In the genomic region with DNA sequence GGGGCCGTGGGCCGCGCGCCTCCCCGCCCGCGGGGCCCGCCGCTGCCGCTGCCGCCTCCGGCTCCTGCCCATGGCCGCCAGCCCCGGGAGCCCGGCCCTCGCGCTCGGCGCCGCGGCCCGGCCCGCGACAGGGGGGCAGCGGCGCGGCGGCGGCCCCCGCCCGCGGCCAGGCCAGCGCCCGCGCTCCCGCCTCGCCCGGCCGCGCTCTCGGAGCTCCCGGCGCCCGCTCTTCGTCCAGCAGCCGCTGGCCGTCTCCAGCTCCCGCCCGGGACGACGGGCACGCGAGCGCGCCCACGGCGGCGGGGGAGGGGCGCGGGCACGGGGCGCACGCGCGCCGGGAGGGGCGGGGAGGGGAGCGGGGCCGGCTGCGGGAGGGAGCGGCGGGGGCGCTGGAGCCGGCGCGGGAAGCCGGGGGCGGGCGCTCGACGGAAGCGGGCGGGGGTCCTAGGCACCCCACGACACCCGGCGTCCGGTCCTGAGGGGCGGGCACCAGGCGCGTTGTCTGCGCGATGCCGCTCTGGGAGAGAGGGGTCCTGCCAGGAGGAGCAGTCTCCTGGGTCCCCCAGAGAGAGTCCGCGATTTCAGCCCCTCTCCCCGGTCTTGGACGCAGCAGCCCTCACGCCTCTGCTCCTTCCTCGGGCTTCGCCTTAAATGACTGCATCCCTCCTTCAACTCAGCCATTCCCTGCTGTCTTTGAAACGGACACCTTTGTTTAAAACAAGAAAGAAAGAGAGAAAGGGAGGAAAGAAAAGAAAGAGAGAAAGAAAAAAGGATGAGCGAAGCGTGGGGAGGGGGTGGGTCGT, we compare ENCODE assay signal across 10 cellular contexts. TPM values are rescaled to one million over a fixed set of nuclear protein-coding genes. Genes with fewer than 3 reads are reported as not detected.
DNase-seq lines count a peak whose midpoint lies in the region; ATAC-seq and FAIRE-seq lines count a peak whose summit lies in the region.
"Had no signal": no experiment of that assay in that cellular context is flagged by ENCODE, and none has a peak within 500 bp of the region (broad histone marks: within the 10 kb centered on the region; RNA-seq: fewer than 3 reads in every experiment).

No MANE protein-coding gene starts in this region.

- no peaks in the 10 kb centered on the region for H3K27me3 Mint-ChIP-seq in activated CD4-positive, alpha-beta memory T cell treated with anti-CD3 and anti-CD28 coated beads for 36 hours
- peaks cover 35% of the 10 kb centered on the region for H3K27me3 Mint-ChIP-seq in activated CD4-positive, alpha-beta memory T cell treated with anti-CD3 and anti-CD28 coated beads, Interleukin-2, amount 10 ng/mL, durations not matched to agents 7 days and 5 days

- H3K27ac ChIP-seq in HUES6 (ENCODE audit: low read depth, low read length) (no peak overlapping the region), skin epidermis (no peak overlapping the region)

- H3K4me1 ChIP-seq in HUES6 (ENCODE audit: control insufficient read depth, insufficient read depth, low read length): peaks cover 30% of the 10 kb centered on the region

- H3K36me3 Mint-ChIP-seq in activated CD4-positive, alpha-beta memory T cell treated with anti-CD3 and anti-CD28 coated beads for 36 hours: no peaks in the 10 kb centered on the region
- no peaks in the 10 kb centered on the region for H3K36me3 Mint-ChIP-seq in activated CD4-positive, alpha-beta memory T cell treated with anti-CD3 and anti-CD28 coated beads, Interleukin-2, amount 10 ng/mL, durations not matched to agents 7 days and 5 days (ENCODE audit: low read depth)

- no peaks in the 10 kb centered on the region for H3K9me3 Mint-ChIP-seq in activated CD4-positive, alpha-beta memory T cell treated with anti-CD3 and anti-CD28 coated beads for 36 hours
- no peaks in the 10 kb centered on the region for H3K9me3 Mint-ChIP-seq in activated CD4-positive, alpha-beta memory T cell treated with anti-CD3 and anti-CD28 coated beads, Interleukin-2, amount 10 ng/mL, durations not matched to agents 7 days and 5 days

- peaks cover 14% of the 10 kb centered on the region for H3K4me1 Mint-ChIP-seq in activated CD4-positive, alpha-beta memory T cell treated with anti-CD3 and anti-CD28 coated beads for 36 hours (ENCODE audit: low read depth)
- peaks cover 9% of the 10 kb centered on the region for H3K4me1 Mint-ChIP-seq in activated CD4-positive, alpha-beta memory T cell treated with anti-CD3 and anti-CD28 coated beads, Interleukin-2, amount 10 ng/mL, durations not matched to agents 7 days and 5 days

- CTCF ChIA-PET in activated CD4-positive, alpha-beta memory T cell treated with anti-CD3 and anti-CD28 coated beads for 36 hours (lab: Charles Lee): no interaction called here
- CTCF ChIA-PET in activated CD4-positive, alpha-beta memory T cell treated with anti-CD3 and anti-CD28 coated beads, Interleukin-2, amount 10 ng/mL, durations not matched to agents 7 days and 5 days (lab: Charles Lee): no interaction called here

- peaks cover 5% of the 10 kb centered on the region; the same call in 1 of the 2 replicates for H3K9me3 ChIP-seq in HUES6 (ENCODE audit: control insufficient read depth, insufficient read depth, low read depth, low read length)

- POLR2A ChIA-PET in activated CD4-positive, alpha-beta memory T cell treated with anti-CD3 and anti-CD28 coated beads for 36 hours (lab: Charles Lee): no interaction called here
- POLR2A ChIA-PET in activated CD4-positive, alpha-beta memory T cell treated with anti-CD3 and anti-CD28 coated beads, Interleukin-2, amount 10 ng/mL, durations not matched to agents 7 days and 5 days (lab: Charles Lee): no interaction called here

- intact Hi-C loops in activated CD4-positive, alpha-beta memory T cell treated with anti-CD3 and anti-CD28 coated beads for 36 hours (cut with micrococcal nuclease): loop anchor here (10.0 kb wide), 1 partner anchor 54 kb away; the partner anchor contains the start of gene L1CAM

- H3K9ac ChIP-seq in HUES6 (ENCODE audit: low read length): peak overlapping the region; percentile 45

- H3K36me3 ChIP-seq in HUES6 (ENCODE audit: control insufficient read depth, insufficient read depth, low read length): peaks cover 4% of the 10 kb centered on the region; the same call in 1 of the 2 replicates

- peaks cover 43% of the 10 kb centered on the region; the same call in 1 of the 2 replicates for H3K27me3 ChIP-seq in HUES6 (ENCODE audit: control insufficient read depth, insufficient read depth, low read length)

- no peak for DNase-seq in activated CD4-positive, alpha-beta memory T cell treated with anti-CD3 and anti-CD28 coated beads for 36 hours
- no peak for DNase-seq in activated CD4-positive, alpha-beta memory T cell treated with anti-CD3 and anti-CD28 coated beads, Interleukin-2, amount 10 ng/mL, durations not matched to agents 7 days and 5 days
- DNase-seq in frontal cortex (ENCODE audit: low spot score in 2 of 2) (peak; percentile 49), left lobe of liver (ENCODE audit: low spot score) (no peak), mesenteric fat pad (ENCODE audit: low spot score) (no peak)

- no peak overlapping the region for H3K27ac Mint-ChIP-seq in activated CD4-positive, alpha-beta memory T cell treated with anti-CD3 and anti-CD28 coated beads for 36 hours
- no peak overlapping the region for H3K27ac Mint-ChIP-seq in activated CD4-positive, alpha-beta memory T cell treated with anti-CD3 and anti-CD28 coated beads, Interleukin-2, amount 10 ng/mL, durations not matched to agents 7 days and 5 days

- ATAC-seq in HG02588 (IDR thresholded peaks at IDR 0.05; ENCODE audit: unreplicated experiment) (no peak), left lobe of liver (no peak)

- FAIRE-seq in frontal cortex (lab: Jason Lieb, UNC): no peak
- FAIRE-seq: GM12892 had no signal

- H3K4me3 ChIP-seq in HUES6 (ENCODE audit: low read depth, low read length): peak overlapping the region; percentile 53
- peak overlapping the region in 4 of 7 experiments; percentile 18 to 37 (median 24) for H3K4me3 ChIP-seq in skin epidermis

- peak overlapping the region; percentile 26 for H3K4me3 Mint-ChIP-seq in activated CD4-positive, alpha-beta memory T cell treated with anti-CD3 and anti-CD28 coated beads for 36 hours
- H3K4me3 Mint-ChIP-seq in activated CD4-positive, alpha-beta memory T cell treated with anti-CD3 and anti-CD28 coated beads, Interleukin-2, amount 10 ng/mL, durations not matched to agents 7 days and 5 days: no peak overlapping the region

RNA-seq across cellular contexts. Expression of gene PDZD4, which starts 0.5 kb away (rescaled TPM):
- total RNA-seq in activated CD4-positive, alpha-beta memory T cell treated with anti-CD3 and anti-CD28 coated beads for 36 hours: 1 to 10 TPM; 4.9 to 5.7 TPM
- 1 to 10 TPM in 1 of 2 experiments, under 1 TPM in 1; 0.88 to 1.1 TPM for total RNA-seq in activated CD4-positive, alpha-beta memory T cell treated with anti-CD3 and anti-CD28 coated beads, Interleukin-2, amount 10 ng/mL, durations not matched to agents 7 days and 5 days
- total RNA-seq in frontal cortex: 165 TPM
- 0.91 TPM for total RNA-seq in left lobe of liver
- total RNA-seq in mesenteric fat pad: 2.5 TPM

RNA-seq across cellular contexts. Expression of gene SSR4, which starts 36.4 kb away (rescaled TPM):
- 100 to 1,000 TPM; 194 to 203 TPM for total RNA-seq in activated CD4-positive, alpha-beta memory T cell treated with anti-CD3 and anti-CD28 coated beads for 36 hours
- 100 to 1,000 TPM; 247 to 250 TPM for total RNA-seq in activated CD4-positive, alpha-beta memory T cell treated with anti-CD3 and anti-CD28 coated beads, Interleukin-2, amount 10 ng/mL, durations not matched to agents 7 days and 5 days
- 84.4 TPM for total RNA-seq in frontal cortex
- total RNA-seq in left lobe of liver: 211 TPM
- total RNA-seq in mesenteric fat pad: 191 TPM

RNA-seq across cellular contexts. Expression of gene IDH3G, which starts 36.7 kb away (rescaled TPM):
- 10 to 100 TPM; 45.9 to 51.5 TPM for total RNA-seq in activated CD4-positive, alpha-beta memory T cell treated with anti-CD3 and anti-CD28 coated beads for 36 hours
- 10 to 100 TPM; 62.4 to 64.8 TPM for total RNA-seq in activated CD4-positive, alpha-beta memory T cell treated with anti-CD3 and anti-CD28 coated beads, Interleukin-2, amount 10 ng/mL, durations not matched to agents 7 days and 5 days
- total RNA-seq in frontal cortex (49.7 TPM), left lobe of liver (25.4 TPM), mesenteric fat pad (57.4 TPM)

RNA-seq across cellular contexts. Expression of gene SRPK3, which starts 50.0 kb away (rescaled TPM):
- total RNA-seq in activated CD4-positive, alpha-beta memory T cell treated with anti-CD3 and anti-CD28 coated beads for 36 hours: not detected
- total RNA-seq in activated CD4-positive, alpha-beta memory T cell treated with anti-CD3 and anti-CD28 coated beads, Interleukin-2, amount 10 ng/mL, durations not matched to agents 7 days and 5 days: not detected
- under 0.01 TPM for total RNA-seq in frontal cortex
- not detected for total RNA-seq in left lobe of liver
- 0.74 TPM for total RNA-seq in mesenteric fat pad
- total RNA-seq: osteocyte had no signal

RNA-seq across cellular contexts. Expression of gene L1CAM, which starts 55.1 kb away (rescaled TPM):
- 1 to 10 TPM in 1 of 2 experiments, under 1 TPM in 1; 0.45 to 1.3 TPM for total RNA-seq in activated CD4-positive, alpha-beta memory T cell treated with anti-CD3 and anti-CD28 coated beads for 36 hours
- 1 to 10 TPM; 4.2 to 5.2 TPM for total RNA-seq in activated CD4-positive, alpha-beta memory T cell treated with anti-CD3 and anti-CD28 coated beads, Interleukin-2, amount 10 ng/mL, durations not matched to agents 7 days and 5 days
- 101 TPM for total RNA-seq in frontal cortex
- 0.88 TPM for total RNA-seq in left lobe of liver
- 2.4 TPM for total RNA-seq in mesenteric fat pad

Comparison
In these comparisons a context has a peak if more than half of its experiments do, and no peak if none do; other contexts are left out.
1. DNase-seq: peak in frontal cortex (2 of 2); none in activated CD4-positive, alpha-beta memory T cell treated with anti-CD3 and anti-CD28 coated beads for 36 hours (single experiment), activated CD4-positive, alpha-beta memory T cell treated with anti-CD3 and anti-CD28 coated beads, Interleukin-2, amount 10 ng/mL, durations not matched to agents 7 days and 5 days (single experiment), left lobe of liver (single experiment) and mesenteric fat pad (single experiment).
2. RNA of gene PDZD4, which starts 0.5 kb away (total RNA-seq): 165 TPM in frontal cortex (single experiment); 4.9 to 5.7 TPM in activated CD4-positive, alpha-beta memory T cell treated with anti-CD3 and anti-CD28 coated beads for 36 hours, 2.5 TPM in mesenteric fat pad (single experiment), 0.88 to 1.1 TPM in activated CD4-positive, alpha-beta memory T cell treated with anti-CD3 and anti-CD28 coated beads, Interleukin-2, amount 10 ng/mL, durations not matched to agents 7 days and 5 days and 0.91 TPM in left lobe of liver (single experiment); every median in the first group is over 10 times any median in the second.